In genomic region chr3:141128126-141128777, GRCh38 we compare ENCODE assay signal across 22 cellular contexts.
DNase-seq lines count a peak whose midpoint lies in the region; ATAC-seq and TF ChIP-seq lines count a peak whose summit lies in the region.
"Had no signal": no experiment of that assay in that cellular context is flagged by ENCODE, and none has a peak within 500 bp of the region (broad histone marks: within the 10 kb centered on the region; RNA-seq: fewer than 3 reads in every experiment).

No MANE protein-coding gene starts in this region.

- 0 out of 2 replicates have a peak, but pooled peaks cover 4% of the 10 kb centered on the region for H3K36me3 ChIP-seq in DND-41 (ENCODE audit: insufficient read depth, low read length)
- no peaks in the 10 kb centered on the region for H3K36me3 ChIP-seq in naive thymus-derived CD4-positive, alpha-beta T cell (ENCODE audit: control insufficient read depth in 2 of 3, insufficient read depth in 3 of 3, low read length in 3 of 3)
- H3K36me3 ChIP-seq in spleen, result no peaks in the 10 kb centered on the region
- H3K36me3 ChIP-seq: HAP-1, MG63, SJSA1 had no signal

- H3K9me3 Mint-ChIP-seq in chondrocyte (ENCODE audit: low read depth), result peaks cover 8% of the 10 kb centered on the region
- H3K9me3 Mint-ChIP-seq in naive thymus-derived CD4-positive, alpha-beta T cell, result no peaks in the 10 kb centered on the region
- H3K9me3 Mint-ChIP-seq in activated naive CD8-positive, alpha-beta T cell treated with anti-CD3 and anti-CD28 coated beads for 36 hours, result no peaks in the 10 kb centered on the region

- POLR2A ChIA-PET in naive thymus-derived CD4-positive, alpha-beta T cell (lab: Charles Lee), result no interaction called here

- no peak overlapping the region for H3K4me3 Mint-ChIP-seq in chondrocyte (ENCODE audit: unreplicated experiment)
- no peak overlapping the region for H3K4me3 Mint-ChIP-seq in naive thymus-derived CD4-positive, alpha-beta T cell
- no peak overlapping the region for H3K4me3 Mint-ChIP-seq in activated naive CD8-positive, alpha-beta T cell treated with anti-CD3 and anti-CD28 coated beads for 36 hours
- H3K4me3 Mint-ChIP-seq: CD8-positive, alpha-beta T cell had no signal

- no peak overlapping the region for H3K27ac Mint-ChIP-seq in chondrocyte (ENCODE audit: unreplicated experiment)
- no peak overlapping the region for H3K27ac Mint-ChIP-seq in naive thymus-derived CD4-positive, alpha-beta T cell
- H3K27ac Mint-ChIP-seq in activated naive CD8-positive, alpha-beta T cell treated with anti-CD3 and anti-CD28 coated beads for 36 hours, result no peak overlapping the region
- H3K27ac Mint-ChIP-seq: CD8-positive, alpha-beta T cell had no signal

- CTCF ChIA-PET in naive thymus-derived CD4-positive, alpha-beta T cell (lab: Charles Lee), result no interaction called here

- WGBS in spleen, 5 donors, result 82 to 93% (median 83%) methylated on average over 5 of the region's 5 CpGs

- no peak overlapping the region for H2AFZ ChIP-seq in DND-41 (ENCODE audit: low read depth, low read length)

- H3K4me1 Mint-ChIP-seq in chondrocyte (ENCODE audit: low read depth), result peaks cover 5% of the 10 kb centered on the region
- H3K4me1 Mint-ChIP-seq in naive thymus-derived CD4-positive, alpha-beta T cell, result no peaks in the 10 kb centered on the region
- no peaks in the 10 kb centered on the region for H3K4me1 Mint-ChIP-seq in activated naive CD8-positive, alpha-beta T cell treated with anti-CD3 and anti-CD28 coated beads for 36 hours

- no peaks in the 10 kb centered on the region; the same call in 1 of the 2 replicates for H4K20me1 ChIP-seq in DND-41 (ENCODE audit: insufficient read depth, low read length)

- ATAC-seq in DND-41 (ENCODE audit: insufficient read depth, low read depth) (no peak), sciatic nerve (no peak)
- ATAC-seq in naive thymus-derived CD4-positive, alpha-beta T cell, result peak; percentile 22
- ATAC-seq: CD8-positive, alpha-beta T cell; GM12878 had no signal

- no peak overlapping the region for H3K4me3 ChIP-seq in DND-41 (ENCODE audit: low read depth in 1 of 2, low read length in 2 of 2)
- H3K4me3 ChIP-seq in naive thymus-derived CD4-positive, alpha-beta T cell (ENCODE audit: low read length), result no peak overlapping the region
- H3K4me3 ChIP-seq in spleen, result no peak overlapping the region
- H3K4me3 ChIP-seq: GM12878, HAP-1, MG63, SJSA1 had no signal

- no peaks in the 10 kb centered on the region for H3K27me3 Mint-ChIP-seq in chondrocyte (ENCODE audit: low read depth)
- H3K27me3 Mint-ChIP-seq in naive thymus-derived CD4-positive, alpha-beta T cell, result peaks cover 8 to 37% (median 19%) of the 10 kb centered on the region in 5 donors
- H3K27me3 Mint-ChIP-seq in activated naive CD8-positive, alpha-beta T cell treated with anti-CD3 and anti-CD28 coated beads for 36 hours, result peaks cover 5% of the 10 kb centered on the region

- H3K9me3 ChIP-seq in DND-41 (ENCODE audit: insufficient read depth, low read length, severe bottlenecking) (no peaks in the 10 kb centered on the region), spleen (peaks cover 0 to 8% (median 0%) of the 10 kb centered on the region in 8 donors)
- no peaks in the 10 kb centered on the region for H3K9me3 ChIP-seq in naive thymus-derived CD4-positive, alpha-beta T cell (ENCODE audit: control insufficient read depth in 2 of 3, low read length in 3 of 3)
- H3K9me3 ChIP-seq: Caco-2, MG63, SJSA1 had no signal

- no peak overlapping the region for H3K4me2 ChIP-seq in DND-41 (ENCODE audit: insufficient read depth, low read length)

- H3K36me3 Mint-ChIP-seq in chondrocyte (ENCODE audit: low read depth), result peaks cover 5% of the 10 kb centered on the region
- peaks cover 0 to under 1% (median 0%) of the 10 kb centered on the region in 5 donors for H3K36me3 Mint-ChIP-seq in naive thymus-derived CD4-positive, alpha-beta T cell
- no peaks in the 10 kb centered on the region for H3K36me3 Mint-ChIP-seq in activated naive CD8-positive, alpha-beta T cell treated with anti-CD3 and anti-CD28 coated beads for 36 hours
- H3K36me3 Mint-ChIP-seq: CD8-positive, alpha-beta T cell had no signal

- H3K27ac ChIP-seq in DND-41 (ENCODE audit: low read length), result peak overlapping the region; percentile 64; the same call in 1 of the 2 replicates
- no peak overlapping the region for H3K27ac ChIP-seq in naive thymus-derived CD4-positive, alpha-beta T cell (ENCODE audit: low read depth, low read length)
- no peak overlapping the region for H3K27ac ChIP-seq in spleen
- H3K27ac ChIP-seq: SJSA1 had no signal

- intact Hi-C loops in naive thymus-derived CD4-positive, alpha-beta T cell (cut with micrococcal nuclease), result no loop called here
- intact Hi-C loops in spleen (cut with DNase I; ENCODE audit: low total_unique reads) (no loop called here), sciatic nerve (cut with DNase I) (no loop called here)

- peaks cover 10% of the 10 kb centered on the region for H3K79me2 ChIP-seq in DND-41 (ENCODE audit: insufficient read depth, low read length)

- H3K4me1 ChIP-seq in DND-41 (ENCODE audit: insufficient read depth, low read length) (peaks cover 19% of the 10 kb centered on the region), spleen (no peaks in the 10 kb centered on the region)
- no peaks in the 10 kb centered on the region for H3K4me1 ChIP-seq in naive thymus-derived CD4-positive, alpha-beta T cell (ENCODE audit: control insufficient read depth in 2 of 2, insufficient read depth in 2 of 2, low read length in 2 of 2)
- H3K4me1 ChIP-seq: Caco-2, HAP-1, SJSA1 had no signal

- DNase-seq in DND-41, result no peak
- DNase-seq in chondrocyte (ENCODE audit: low spot score), result peak; percentile 43
- no peak for DNase-seq in naive thymus-derived CD4-positive, alpha-beta T cell
- DNase-seq in spleen, result peak; percentile 48
- DNase-seq in activated naive CD8-positive, alpha-beta T cell treated with anti-CD3 and anti-CD28 coated beads for 36 hours, result no peak
- DNase-seq in sciatic nerve (ENCODE audit: low spot score), result no peak
- DNase-seq in NCI-H524 treated with DMSO at 0.1 percent for 48 hours (lab: John Stamatoyannopoulos, UW), result no peak
- DNase-seq: Caco-2; CD8-positive, alpha-beta T cell; EL; GDM1; GOT3; IMR-90; KG1; MG63; NCI-H1105 treated with DMSO at 0.1 percent for 48 hours; NCI-H2029; NCI-H526 treated with DMSO at 0.1 percent for 48 hours; Right ventricle myocardium superior had no signal

- TF ChIP-seq POLR2A in spleen (IDR thresholded peaks at IDR 0.05), result no peak

- H3K9ac ChIP-seq in DND-41 (ENCODE audit: low read depth, low read length), result no peak overlapping the region

- no peaks in the 10 kb centered on the region for H3K27me3 ChIP-seq in DND-41 (ENCODE audit: insufficient read depth, low read length, poor library complexity)
- no peaks in the 10 kb centered on the region for H3K27me3 ChIP-seq in naive thymus-derived CD4-positive, alpha-beta T cell (ENCODE audit: control insufficient read depth in 2 of 2, insufficient read depth in 2 of 2, low read length in 2 of 2)
- H3K27me3 ChIP-seq in spleen (replicated peaks in 1 of 7), result peaks cover 0 to 23% (median 0%) of the 10 kb centered on the region in 7 donors
- H3K27me3 ChIP-seq: MG63, SJSA1 had no signal

- TF ChIP-seq CTCF in DND-41 (IDR thresholded peaks at IDR 0.05; ENCODE audit: borderline replicate concordance, extremely low read depth, low read length, poor library complexity, severe bottlenecking) (no peak), chondrocyte (IDR thresholded peaks at IDR 0.05) (no peak), spleen (IDR thresholded peaks at IDR 0.05 in 8 of 11, conservative IDR thresholded peaks at IDR 0.05 in 3 of 11) (no peak)

Comparison
In these comparisons a context has a peak if more than half of its experiments do, and no peak if none do; other contexts are left out.
1. DNase-seq: peak in chondrocyte (single experiment) and spleen (single experiment); none in DND-41 (single experiment), naive thymus-derived CD4-positive, alpha-beta T cell (0 of 9), activated naive CD8-positive, alpha-beta T cell treated with anti-CD3 and anti-CD28 coated beads for 36 hours (single experiment), sciatic nerve (single experiment) and NCI-H524 treated with DMSO at 0.1 percent for 48 hours (single experiment).